14 cellular contexts compared by ENCODE assay signal in the genomic region with DNA sequence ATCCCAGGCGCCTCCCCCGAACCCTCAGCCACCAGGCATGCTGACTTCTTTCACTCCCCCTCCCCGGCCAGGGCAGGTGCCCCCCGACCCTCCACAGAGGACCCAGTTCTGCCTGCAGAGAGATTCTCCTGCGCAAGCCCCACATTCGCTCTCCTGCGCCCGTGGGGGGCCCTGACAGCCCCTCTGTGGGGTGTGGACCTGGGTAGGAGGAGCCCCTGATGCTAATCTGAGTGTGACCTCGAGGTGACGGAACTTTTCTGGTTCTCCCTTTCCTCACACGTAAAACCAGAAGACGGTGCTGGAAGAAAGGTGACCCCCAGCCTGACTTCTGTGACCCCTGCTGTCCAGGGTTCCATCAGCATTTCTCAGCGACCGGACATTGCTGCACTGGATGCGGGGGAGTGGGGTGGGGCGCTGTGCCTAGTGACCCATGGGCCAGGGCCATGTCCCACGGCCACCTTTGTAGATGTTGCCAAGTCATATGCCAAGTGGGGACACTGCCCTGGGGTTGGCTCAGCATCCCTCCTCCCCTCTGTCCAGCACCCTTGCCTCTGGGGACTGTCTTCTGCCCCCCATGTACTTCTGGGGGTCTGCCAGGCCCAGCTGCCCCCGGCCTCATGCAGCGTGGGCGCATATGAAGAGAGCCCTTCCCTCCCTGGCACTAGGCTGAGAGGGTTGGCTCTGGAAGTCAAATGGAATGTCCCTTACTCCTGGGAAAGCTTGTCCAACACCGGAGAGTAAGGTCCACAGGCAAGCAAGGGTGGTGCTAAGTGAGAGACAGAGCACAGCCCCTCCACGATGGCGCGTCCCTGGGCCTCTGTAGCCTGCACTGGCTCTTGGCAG.
A peak's percentile ranks its signal among the peaks of the same experiment; 100 is the strongest.
DNase-seq lines count a peak whose midpoint lies in the region; ATAC-seq and TF ChIP-seq lines count a peak whose summit lies in the region.
"Had no signal": no experiment of that assay in that cellular context is flagged by ENCODE, and none has a peak within 500 bp of the region (broad histone marks: within the 10 kb centered on the region; RNA-seq: fewer than 3 reads in every experiment).

No MANE protein-coding gene starts in this region.

- no peak overlapping the region; the same call in 1 of the 2 replicates for H2AFZ ChIP-seq in DND-41 (ENCODE audit: low read depth, low read length)

- H3K9me3 ChIP-seq in BE2C = no peaks in the 10 kb centered on the region
- no peaks in the 10 kb centered on the region for H3K9me3 ChIP-seq in DND-41 (ENCODE audit: insufficient read depth, low read length, severe bottlenecking)
- no peaks in the 10 kb centered on the region for H3K9me3 ChIP-seq in heart right ventricle
- H3K9me3 ChIP-seq: spleen had no signal

- no peaks in the 10 kb centered on the region for H4K20me1 ChIP-seq in DND-41 (ENCODE audit: insufficient read depth, low read length)

- ATAC-seq in DND-41 (ENCODE audit: insufficient read depth, low read depth) = no peak
- ATAC-seq in heart right ventricle = no peak
- no peak for ATAC-seq in sciatic nerve

- 84 to 85% methylated on average over 24 of the region's 24 CpGs for WGBS in heart right ventricle, 2 donors

- H3K27ac ChIP-seq in DND-41 (ENCODE audit: low read length) (peak overlapping the region; percentile 77), heart right ventricle (peak overlapping the region in 9 of 10 donors; percentile 55 to 84 (median 71))
- H3K27ac ChIP-seq: brain microvascular endothelial cell, KMS-11 had no signal

- intact Hi-C loops in heart right ventricle (cut with DNase I) (loop anchor here in 2 of 10 donors (10.0 kb wide), 1 partner anchor 128 kb away; the partner anchor contains the start of gene MEF2A (in 2 of the 2)), sciatic nerve (cut with DNase I) (no loop called here)

- peak; percentile 3 for DNase-seq in BE2C
- DNase-seq in DND-41 = no peak
- DNase-seq in heart right ventricle = no peak
- peak; percentile 51 for DNase-seq in sciatic nerve (ENCODE audit: low spot score)
- DNase-seq in NCI-H748 treated with DMSO at 0.1 percent for 48 hours (lab: John Stamatoyannopoulos, UW) = no peak
- DNase-seq in MV-4-11 (lab: John Stamatoyannopoulos, UW) = no peak
- DNase-seq in GM20000 (ENCODE audit: low spot score) = no peak
- DNase-seq: brain microvascular endothelial cell; CD4-positive, alpha-beta memory T cell; effector CD4-positive, alpha-beta T cell; NCI-H1417 treated with DMSO at 0.1 percent for 48 hours; NCI-H510A; spleen had no signal

- H3K4me1 ChIP-seq in BE2C (no peaks in the 10 kb centered on the region), DND-41 (ENCODE audit: insufficient read depth, low read length) (peaks cover 28% of the 10 kb centered on the region), heart right ventricle (peaks cover 32 to 87% (median 72%) of the 10 kb centered on the region in 9 donors)

- H3K4me2 ChIP-seq in DND-41 (ENCODE audit: insufficient read depth, low read length) = no peak overlapping the region
- H3K4me2 ChIP-seq: KMS-11 had no signal

- H3K4me3 ChIP-seq in BE2C (ENCODE audit: low read depth, low read length) = no peak overlapping the region
- H3K4me3 ChIP-seq in DND-41 (ENCODE audit: low read depth in 1 of 2, low read length in 2 of 2) = no peak overlapping the region
- no peak overlapping the region for H3K4me3 ChIP-seq in heart right ventricle
- H3K4me3 ChIP-seq: spleen had no signal

- H3K27me3 ChIP-seq in BE2C (no peaks in the 10 kb centered on the region), DND-41 (ENCODE audit: insufficient read depth, low read length, poor library complexity) (no peaks in the 10 kb centered on the region), heart right ventricle (no peaks in the 10 kb centered on the region)
- H3K27me3 ChIP-seq: brain microvascular endothelial cell, spleen had no signal

- peak overlapping the region; percentile 44; the same call in 1 of the 2 replicates for H3K9ac ChIP-seq in DND-41 (ENCODE audit: low read depth, low read length)
- H3K9ac ChIP-seq: KMS-11 had no signal

- H3K79me2 ChIP-seq in DND-41 (ENCODE audit: insufficient read depth, low read length) = no peaks in the 10 kb centered on the region

- H3K36me3 ChIP-seq in BE2C (no peaks in the 10 kb centered on the region), DND-41 (ENCODE audit: insufficient read depth, low read length) (no peaks in the 10 kb centered on the region), heart right ventricle (no peaks in the 10 kb centered on the region)
- H3K36me3 ChIP-seq: brain microvascular endothelial cell, spleen had no signal

- TF ChIP-seq CTCF in BE2C (IDR thresholded peaks at IDR 0.05; ENCODE audit: low read depth, low read length) = no peak
- no peak for TF ChIP-seq CTCF in DND-41 (IDR thresholded peaks at IDR 0.05; ENCODE audit: borderline replicate concordance, extremely low read depth, low read length, poor library complexity, severe bottlenecking)
- TF ChIP-seq CTCF in heart right ventricle (IDR thresholded peaks at IDR 0.05) = no peak
- no peak for TF ChIP-seq CTCF in GM20000 (IDR thresholded peaks at IDR 0.05; ENCODE audit: extremely low read depth, missing control alignments)

Comparison
In these comparisons a context has a peak if more than half of its experiments do, and no peak if none do; other contexts are left out.
1. DNase-seq: peak in BE2C (single experiment) and sciatic nerve (single experiment); none in DND-41 (single experiment), heart right ventricle (0 of 2), NCI-H748 treated with DMSO at 0.1 percent for 48 hours (single experiment), MV-4-11 (single experiment) and GM20000 (single experiment).